In genomic region chr11:34754171-34754823, GRCh38 we compare ENCODE assay signal across 18 cellular contexts.
DNase-seq lines count a peak whose midpoint lies in the region; ATAC-seq and TF ChIP-seq lines count a peak whose summit lies in the region.
"Had no signal": no experiment of that assay in that cellular context is flagged by ENCODE, and none has a peak within 500 bp of the region (broad histone marks: within the 10 kb centered on the region; RNA-seq: fewer than 3 reads in every experiment).

No MANE protein-coding gene starts in this region.

- no peaks in the 10 kb centered on the region for H3K79me2 ChIP-seq in mammary epithelial cell (ENCODE audit: insufficient read depth, low read length)

- H3K4me2 ChIP-seq in mammary epithelial cell (ENCODE audit: insufficient read depth, low read depth, low read length), result no peak overlapping the region

- dilution Hi-C loops in mammary epithelial cell (cut with HindIII; ENCODE audit: low sequenced_read_pairs), result no loop called here

- TF ChIP-seq CTCF in NB4 (IDR thresholded peaks at IDR 0.05; ENCODE audit: low read depth, low read length) (no peak), mammary epithelial cell (conservative IDR thresholded peaks at IDR 0.05 in 1 of 2, IDR thresholded peaks at IDR 0.05 in 1 of 2; ENCODE audit: extremely low read depth in 1 of 2, insufficient read depth in 1 of 2, low read depth in 1 of 2, low read length in 2 of 2) (no peak), psoas muscle (IDR thresholded peaks at IDR 0.05) (no peak)

- no peak overlapping the region for H3K9ac ChIP-seq in mammary epithelial cell (ENCODE audit: insufficient read depth, low read length)

- no peak for TF ChIP-seq POLR2A in NB4 (IDR thresholded peaks at IDR 0.05; ENCODE audit: extremely low read depth, insufficient read length)

- intact Hi-C loops in mammary epithelial cell (cut with micrococcal nuclease), result no loop called here
- intact Hi-C loops in psoas muscle (cut with DNase I), result loop anchor here (10.0 kb wide), 2 partner anchors 99 to 169 kb away; no protein-coding TSS in a partner anchor

- H3K4me1 ChIP-seq in mammary epithelial cell (ENCODE audit: insufficient read depth, low read length) (peaks cover 16% of the 10 kb centered on the region), psoas muscle (peaks cover 33% of the 10 kb centered on the region)
- H3K4me1 ChIP-seq: BE2C had no signal

- ATAC-seq in psoas muscle, result peak in 3 of 4 donors; percentile 47 to 60 (median 50)
- ATAC-seq in HG02870 (IDR thresholded peaks at IDR 0.05; ENCODE audit: unreplicated experiment), result no peak

- DNase-seq in NB4 (ENCODE audit: low read depth) (peak; percentile 8), mammary epithelial cell (peak; percentile 41), fibroblast of gingiva (ENCODE audit: low read depth) (peak; percentile 84), psoas muscle (peak in 1 of 2 donors; percentile 31), DMS53 treated with DMSO at 0.1 percent for 48 hours (lab: John Stamatoyannopoulos, UW; ENCODE audit: unreplicated experiment) (no peak), NCI-H524 treated with DMSO at 0.1 percent for 48 hours (lab: John Stamatoyannopoulos, UW) (no peak)
- DNase-seq in stimulated activated CD4-positive, alpha-beta T cell treated with anti-CD3 and anti-CD28 coated beads, Interleukin-2, amount 100 ng/mL, for 24 hours, result no peak
- DNase-seq: ACHN; BE2C; CD4-positive, alpha-beta memory T cell; DND-41; GDM1; Karpas-422; NCI-H2107; NCI-H345; NCI-H82 had no signal

- H3K27me3 ChIP-seq in mammary epithelial cell (ENCODE audit: insufficient read depth, low read length) (peaks cover 2% of the 10 kb centered on the region), psoas muscle (ENCODE audit: insufficient read depth in 3 of 3, low read length in 2 of 3) (no peaks in the 10 kb centered on the region)
- H3K27me3 ChIP-seq: BE2C had no signal

- BruUV-seq in mammary epithelial cell (replicated peaks; lab: Mats Ljungman, UMichigan), result no TSS peak

- CTCF ChIA-PET in mammary epithelial cell (lab: Charles Lee; ENCODE audit: low non-redundant PET), result no interaction called here

- H3K4me3 ChIP-seq in NB4 (ENCODE audit: low read depth, low read length) (no peak overlapping the region), mammary epithelial cell (replicated peaks in 1 of 3; ENCODE audit: insufficient read depth in 1 of 3, low read depth in 2 of 3, low read length in 3 of 3) (no peak overlapping the region), psoas muscle (no peak overlapping the region)
- H3K4me3 ChIP-seq: SK-N-MC had no signal

- in situ Hi-C loops in mammary epithelial cell (cut with MboI; ENCODE audit: low sequenced_read_pairs in 2 of 2), result no loop called here

- no peaks in the 10 kb centered on the region for H3K36me3 ChIP-seq in mammary epithelial cell (ENCODE audit: insufficient read depth, low read length)
- H3K36me3 ChIP-seq in psoas muscle (ENCODE audit: insufficient read depth in 1 of 2, low read depth in 1 of 2), result no peaks in the 10 kb centered on the region
- H3K36me3 ChIP-seq: BE2C had no signal

- H3K27ac ChIP-seq in mammary epithelial cell (ENCODE audit: insufficient read depth, low read depth, low read length), result no peak overlapping the region
- no peak overlapping the region for H3K27ac ChIP-seq in psoas muscle
- H3K27ac ChIP-seq: SK-N-MC had no signal

- WGBS in mammary epithelial cell (ENCODE audit: low coverage, missing lambda C conversion rate), result 50% methylated on average over 8 of the region's 8 CpGs
- WGBS in psoas muscle, 3 donors, result 76 to 83% (median 77%) methylated on average over 8 of the region's 8 CpGs

- no peak overlapping the region for H2AFZ ChIP-seq in mammary epithelial cell (ENCODE audit: low read depth, low read length)

- no peaks in the 10 kb centered on the region for H4K20me1 ChIP-seq in mammary epithelial cell (ENCODE audit: insufficient read depth, low read length)

- H3K9me3 ChIP-seq in mammary epithelial cell (replicated peaks; ENCODE audit: insufficient read depth, low read length), result no peaks in the 10 kb centered on the region
- no peaks in the 10 kb centered on the region for H3K9me3 ChIP-seq in psoas muscle
- H3K9me3 ChIP-seq: BE2C had no signal

Comparison
In these comparisons a context has a peak if more than half of its experiments do, and no peak if none do; other contexts are left out.
1. DNase-seq: peak in NB4 (single experiment), mammary epithelial cell (single experiment) and fibroblast of gingiva (single experiment); none in DMS53 treated with DMSO at 0.1 percent for 48 hours (single experiment), NCI-H524 treated with DMSO at 0.1 percent for 48 hours (single experiment) and stimulated activated CD4-positive, alpha-beta T cell treated with anti-CD3 and anti-CD28 coated beads, Interleukin-2, amount 100 ng/mL, for 24 hours (0 of 2).